In the genomic region with DNA sequence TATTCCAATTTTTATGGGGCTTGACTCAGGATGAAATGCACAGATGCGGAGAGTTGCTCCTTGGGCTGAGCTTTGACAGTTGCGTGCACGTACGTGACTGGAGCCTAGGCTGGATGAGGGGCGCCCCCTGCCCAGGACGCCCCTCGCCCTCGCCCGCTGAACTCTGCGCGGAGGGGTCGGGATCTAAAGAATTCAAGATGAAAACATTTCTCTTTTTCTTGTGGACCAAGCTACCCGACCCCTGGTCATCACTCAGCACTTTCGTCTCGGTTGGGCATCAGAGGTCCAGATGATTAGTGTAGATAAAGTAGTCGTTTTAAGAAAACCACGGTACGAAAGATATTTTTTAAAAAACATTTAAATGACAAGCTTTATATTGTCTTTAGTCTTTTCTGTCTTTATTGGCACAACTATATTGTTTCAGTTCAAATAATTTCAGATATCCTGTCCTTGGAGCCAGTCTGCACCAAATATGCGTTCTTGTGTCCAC, we compare ENCODE assay signal across 8 cellular contexts. TPM values are rescaled to one million over a fixed set of nuclear protein-coding genes. Genes with fewer than 3 reads are reported as not detected.
DNase-seq lines count a peak whose midpoint lies in the region; ATAC-seq and TF ChIP-seq lines count a peak whose summit lies in the region.

No MANE protein-coding gene starts in this region.

- peak overlapping the region; percentile 77; the same call in 1 of the 2 replicates for H3K14ac ChIP-seq in H9 (ENCODE audit: insufficient read depth, low read length)

- peak overlapping the region; percentile 85 to 93 (median 92) for H3K27ac Mint-ChIP-seq in CD4-positive, CD25-positive, alpha-beta regulatory T cell
- H3K27ac Mint-ChIP-seq in H9: peak overlapping the region; percentile 68 to 97 (median 78); a peak in 6 of 7 replicates

- peaks cover 4% of the 10 kb centered on the region for H3K23me2 ChIP-seq in H9 (ENCODE audit: insufficient read length, low read depth, low read length, poor library complexity, severe bottlenecking)

- no peak overlapping the region for H3T11ph ChIP-seq in H9 (ENCODE audit: low read length)

- TF ChIP-seq CTCF in H9 (conservative IDR thresholded peaks at IDR 0.05) (no peak), WI38 (IDR thresholded peaks at IDR 0.05; ENCODE audit: low read depth, low read length) (no peak)

- H3K9me3 ChIP-seq in CD4-positive, CD25-positive, alpha-beta regulatory T cell (ENCODE audit: control insufficient read depth in 2 of 2, low read length in 2 of 2): no peaks in the 10 kb centered on the region
- H3K9me3 ChIP-seq in H9 (ENCODE audit: control insufficient read depth, low read depth, low read length) (no peaks in the 10 kb centered on the region), skeletal muscle satellite cell (replicated peaks; ENCODE audit: low read length) (no peaks in the 10 kb centered on the region)

- peak overlapping the region; percentile 58 for H3K27ac ChIP-seq in CD4-positive, CD25-positive, alpha-beta regulatory T cell (ENCODE audit: insufficient read depth, low read length, poor library complexity, severe bottlenecking)
- no peak overlapping the region for H3K27ac ChIP-seq in H9 (ENCODE audit: insufficient read length, low read depth, low read length)

- WGBS in H9 (ENCODE audit: extremely low coverage, insufficient read length, low lambda C conversion rate): no CpG with 5 or more reads among the region's 19 CpGs

- H4K5ac ChIP-seq in H9 (ENCODE audit: insufficient read length, low read depth, low read length): no peak overlapping the region

- no peaks in the 10 kb centered on the region for H3K36me3 ChIP-seq in CD4-positive, CD25-positive, alpha-beta regulatory T cell (ENCODE audit: control insufficient read depth, insufficient read depth, low read length)
- H3K36me3 ChIP-seq in skeletal muscle satellite cell (ENCODE audit: insufficient read depth, low read length): no peaks in the 10 kb centered on the region

- H3K4me1 Mint-ChIP-seq in CD4-positive, CD25-positive, alpha-beta regulatory T cell: peaks cover 12 to 37% (median 26%) of the 10 kb centered on the region in 4 donors
- H3K4me1 Mint-ChIP-seq in H9: peaks cover 38 to 44% of the 10 kb centered on the region in 2 experiments

- no peak overlapping the region for H2BK20ac ChIP-seq in H9 (ENCODE audit: low read depth, low read length, poor library complexity, severe bottlenecking)

- no peak overlapping the region for H2AK5ac ChIP-seq in H9 (ENCODE audit: insufficient read length, low read length)

- peaks cover 2% of the 10 kb centered on the region for H3K27me3 ChIP-seq in CD4-positive, CD25-positive, alpha-beta regulatory T cell (ENCODE audit: control insufficient read depth, insufficient read depth, low read length)
- H3K27me3 ChIP-seq in H9 (ENCODE audit: insufficient read depth, low read length): no peaks in the 10 kb centered on the region
- H3K27me3 ChIP-seq in skeletal muscle satellite cell (ENCODE audit: control insufficient read depth, insufficient read depth, low read length): peaks cover 8% of the 10 kb centered on the region

- no peak overlapping the region for H4K8ac ChIP-seq in H9 (replicated peaks; ENCODE audit: insufficient read length, low read depth, low read length)

- H4K20me1 ChIP-seq in H9 (ENCODE audit: control insufficient read depth, insufficient read depth, insufficient read length): no peaks in the 10 kb centered on the region

- peaks cover 3% of the 10 kb centered on the region; the same call in 1 of the 2 replicates for H3K79me2 ChIP-seq in H9 (ENCODE audit: insufficient read depth, low read length)

- peaks cover 7% of the 10 kb centered on the region for H3K27me3 Mint-ChIP-seq in CD4-positive, CD25-positive, alpha-beta regulatory T cell
- H3K27me3 Mint-ChIP-seq in H9 (ENCODE audit: low read depth): no peaks in the 10 kb centered on the region

- no peak overlapping the region for H4K91ac ChIP-seq in H9 (ENCODE audit: insufficient read length, low read depth, low read length)

- H3K4me3 Mint-ChIP-seq in CD4-positive, CD25-positive, alpha-beta regulatory T cell: peak overlapping the region; percentile 90 to 94 (median 90)
- peak overlapping the region; percentile 82 to 90 for H3K4me3 Mint-ChIP-seq in H9

- peak overlapping the region; percentile 84 for H3K4me3 ChIP-seq in CD4-positive, CD25-positive, alpha-beta regulatory T cell (ENCODE audit: low read depth, low read length)
- H3K4me3 ChIP-seq in WI38 (ENCODE audit: low read depth, low read length) (peak overlapping the region; percentile 71), skeletal muscle satellite cell (ENCODE audit: low read length) (peak overlapping the region; percentile 76)

- H3K79me1 ChIP-seq in H9 (ENCODE audit: insufficient read depth, low read depth, low read length, poor library complexity, severe bottlenecking): no peaks in the 10 kb centered on the region

- H3K9ac ChIP-seq in H9 (ENCODE audit: extremely low read depth, insufficient read length, low read length): peak overlapping the region; percentile 41
- H3K9ac ChIP-seq in skeletal muscle satellite cell (ENCODE audit: low read depth, low read length): peak overlapping the region; percentile 94

- H3K4me2 ChIP-seq in H9 (ENCODE audit: insufficient read depth, insufficient read length, low read length): peak overlapping the region; percentile 83
- H3K4me2 ChIP-seq in skeletal muscle satellite cell (ENCODE audit: low read length): peak overlapping the region; percentile 96

- no peak overlapping the region for H2BK120ac ChIP-seq in H9 (ENCODE audit: low read depth, low read length, poor library complexity, severe bottlenecking)

- H3K56ac ChIP-seq in H9 (ENCODE audit: insufficient read length, low read depth, low read length): no peak overlapping the region

- no peak overlapping the region for H2BK12ac ChIP-seq in H9 (ENCODE audit: insufficient read length, low read depth, low read length)

- H3K4ac ChIP-seq in H9 (ENCODE audit: low read depth, low read length): no peak overlapping the region

- H3K36me3 Mint-ChIP-seq in CD4-positive, CD25-positive, alpha-beta regulatory T cell: peaks cover 2% of the 10 kb centered on the region
- peaks cover 1 to 4% (median 2%) of the 10 kb centered on the region in 3 experiments; a peak in 4 of 7 replicates for H3K36me3 Mint-ChIP-seq in H9 (ENCODE audit: insufficient read depth in 1 of 3, low read depth in 3 of 3)

- no peak for ATAC-seq in CD4-positive, CD25-positive, alpha-beta regulatory T cell (ENCODE audit: low read depth in 2 of 2)
- ATAC-seq in HG03521 (IDR thresholded peaks at IDR 0.05; ENCODE audit: unreplicated experiment): no peak

- DNase-seq in CD4-positive, CD25-positive, alpha-beta regulatory T cell: no peak
- DNase-seq in H9 (peak; percentile 42), globus pallidus (ENCODE audit: low spot score) (peak; percentile 37), GDM1 (lab: John Stamatoyannopoulos, UW) (no peak), T1000 (lab: John Stamatoyannopoulos, UW) (no peak)

- peak overlapping the region; percentile 32 for H3K18ac ChIP-seq in H9 (ENCODE audit: insufficient read length, low read depth, low read length)

- H2AFZ ChIP-seq in H9 (ENCODE audit: low read length): peak overlapping the region; percentile 37

- no peak overlapping the region for H2BK5ac ChIP-seq in H9 (ENCODE audit: insufficient read length, low read length)

- peaks cover 22% of the 10 kb centered on the region for H3K4me1 ChIP-seq in CD4-positive, CD25-positive, alpha-beta regulatory T cell (ENCODE audit: control insufficient read depth, insufficient read depth, low read length, poor library complexity, severe bottlenecking)
- H3K4me1 ChIP-seq in H9 (ENCODE audit: insufficient read depth, low read length) (no peaks in the 10 kb centered on the region; the same call in 1 of the 2 replicates), skeletal muscle satellite cell (ENCODE audit: control insufficient read depth, insufficient read depth, low read length) (peaks cover 3% of the 10 kb centered on the region)

- H2BK15ac ChIP-seq in H9 (ENCODE audit: low read depth, low read length): no peak overlapping the region

- no peak overlapping the region for H3K23ac ChIP-seq in H9 (ENCODE audit: insufficient read length, low read depth, low read length)

- H3K9me3 Mint-ChIP-seq in CD4-positive, CD25-positive, alpha-beta regulatory T cell: no peaks in the 10 kb centered on the region
- peaks cover 3 to 4% of the 10 kb centered on the region in 2 experiments; a peak in 4 of 5 replicates for H3K9me3 Mint-ChIP-seq in H9

RNA-seq across cellular contexts. Expression of a gene that starts 0.7 kb away (rescaled TPM):
- total RNA-seq in CD4-positive, CD25-positive, alpha-beta regulatory T cell: 16.5 TPM
- 10 to 100 TPM; 40.6 to 47.2 (median 44.6) TPM for polyA plus RNA-seq in CD4-positive, CD25-positive, alpha-beta regulatory T cell
- total RNA-seq in H9 (2021): 59.5 and 62.0 TPM in 2 replicates
- 91.1 and 99.4 TPM in 2 replicates for total RNA-seq in skeletal muscle satellite cell (2012; rRNA removed)

RNA-seq across cellular contexts. Expression of a gene that starts 21.4 kb away (rescaled TPM):
- total RNA-seq in CD4-positive, CD25-positive, alpha-beta regulatory T cell: 46.0 TPM
- 100 to 1,000 TPM; 210 to 255 (median 244) TPM for polyA plus RNA-seq in CD4-positive, CD25-positive, alpha-beta regulatory T cell
- 66.5 and 75.9 TPM in 2 replicates for total RNA-seq in H9 (2021)
- total RNA-seq in skeletal muscle satellite cell (2012; rRNA removed): 88.5 and 98.7 TPM in 2 replicates

Comparison
In these comparisons a context has a peak if more than half of its experiments do, and no peak if none do; other contexts are left out.
1. DNase-seq: peak in H9 (single experiment) and globus pallidus (single experiment); none in CD4-positive, CD25-positive, alpha-beta regulatory T cell (0 of 3), GDM1 (single experiment) and T1000 (single experiment).
2. Peak in every context shown above with its lines, with median percentiles within 50 percentile points of each other: H3K4me3 ChIP-seq.